27 cellular contexts compared by ENCODE assay signal in genomic region chrY:8489880-8490632, GRCh38.
"Had no signal": no experiment of that assay in that cellular context is flagged by ENCODE, and none has a peak within 500 bp of the region (broad histone marks: within the 10 kb centered on the region; RNA-seq: fewer than 3 reads in every experiment).

No MANE protein-coding gene starts in this region.

- DNase-seq: activated B cell treated with CpG ODN at 0.5 μM for 24 hours; activated CD4-positive, alpha-beta memory T cell treated with anti-CD3 and anti-CD28 coated beads for 36 hours; activated CD4-positive, alpha-beta T cell treated with anti-CD3 and anti-CD28 coated beads for 1 hour; activated CD4-positive, alpha-beta T cell treated with anti-CD3 and anti-CD28 coated beads, Interleukin-2, amount 10 ng/mL, durations not matched to agents 24 days and 14 days; activated CD8-positive, alpha-beta memory T cell treated with anti-CD3 and anti-CD28 coated beads, Interleukin-2, amount 10 ng/mL, durations not matched to agents 7 days and 5 days; activated CD8-positive, alpha-beta memory T cell treated with anti-CD3 and anti-CD28 coated beads, Interleukin-2, amount 50 U/mL, for 4 hours; activated CD8-positive, alpha-beta T cell treated with anti-CD3 and anti-CD28 coated beads, Interleukin-2, amount 10 ng/mL, durations not matched to agents 7 days and 5 days; activated gamma-delta T cell; activated naive CD4-positive, alpha-beta T cell; activated naive CD4-positive, alpha-beta T cell treated with anti-CD3 and anti-CD28 coated beads, Interleukin-2, amount 10 ng/mL, durations not matched to agents 7 days and 5 days; activated naive CD8-positive, alpha-beta T cell treated with anti-CD3 and anti-CD28 coated beads, Interleukin-2, amount 10 ng/mL, durations not matched to agents 7 days and 5 days; activated T-cell treated with anti-CD3 and anti-CD28 coated beads, Interleukin-2, amount 50 U/mL, for 1 hour; activated T-cell treated with anti-CD3 and anti-CD28 coated beads, Interleukin-2, amount 50 U/mL, for 48 hours; central memory CD4-positive, alpha-beta T cell; cortex of kidney; dermis blood vessel endothelial cell; effector CD4-positive, alpha-beta T cell; effector memory CD8-positive, alpha-beta T cell; erythroblast; foreskin keratinocyte; gastrocnemius medialis; glutamatergic neuron; heart left ventricle; WERI-Rb-1 had no signal

- H3K36me3 Mint-ChIP-seq: activated CD4-positive, alpha-beta memory T cell treated with anti-CD3 and anti-CD28 coated beads for 36 hours; activated CD8-positive, alpha-beta memory T cell treated with anti-CD3 and anti-CD28 coated beads, Interleukin-2, amount 10 ng/mL, durations not matched to agents 7 days and 5 days; activated naive CD4-positive, alpha-beta T cell treated with anti-CD3 and anti-CD28 coated beads, Interleukin-2, amount 10 ng/mL, durations not matched to agents 7 days and 5 days; activated naive CD4-positive, alpha-beta T cell treated with anti-CD3 and anti-CD28 coated beads, Interleukin-2, amount 50 U/mL, for 72 hours; activated naive CD8-positive, alpha-beta T cell treated with anti-CD3 and anti-CD28 coated beads, Interleukin-2, amount 10 ng/mL, durations not matched to agents 7 days and 5 days; brain had no signal

- H3K9me3 Mint-ChIP-seq: activated B cell treated with CpG ODN at 0.5 μM for 24 hours; activated CD4-positive, alpha-beta memory T cell treated with anti-CD3 and anti-CD28 coated beads for 36 hours; activated CD4-positive, alpha-beta T cell treated with anti-CD3 and anti-CD28 coated beads, Interleukin-2, amount 10 ng/mL, durations not matched to agents 24 days and 14 days; activated naive CD4-positive, alpha-beta T cell treated with anti-CD3 and anti-CD28 coated beads, Interleukin-2, amount 10 ng/mL, durations not matched to agents 7 days and 5 days; activated naive CD4-positive, alpha-beta T cell treated with anti-CD3 and anti-CD28 coated beads, Interleukin-2, amount 50 U/mL, for 72 hours; activated naive CD8-positive, alpha-beta T cell treated with anti-CD3 and anti-CD28 coated beads, Interleukin-2, amount 10 ng/mL, durations not matched to agents 7 days and 5 days; activated T-helper 1 cell treated with anti-CD3 and anti-CD28 coated beads, Interleukin-12 subunit alpha, Interleukin-12 subunit beta, Interleukin-2, Interleukin-4 antibody, amounts not matched to agents 30 ng/mL and 10 ng/mL and 1 ng/mL, durations not matched to agents 14 hours and 24 hours and 36 hours; effector memory CD8-positive, alpha-beta T cell had no signal

- H3K4me1 Mint-ChIP-seq: activated B cell treated with CpG ODN at 0.5 μM for 24 hours; activated CD4-positive, alpha-beta T cell treated with anti-CD3 and anti-CD28 coated beads, Interleukin-2, amount 10 ng/mL, durations not matched to agents 24 days and 14 days; activated CD8-positive, alpha-beta memory T cell treated with anti-CD3 and anti-CD28 coated beads, Interleukin-2, amount 10 ng/mL, durations not matched to agents 7 days and 5 days; activated naive CD4-positive, alpha-beta T cell treated with anti-CD3 and anti-CD28 coated beads, Interleukin-2, amount 10 ng/mL, durations not matched to agents 7 days and 5 days; activated naive CD8-positive, alpha-beta T cell treated with anti-CD3 and anti-CD28 coated beads, Interleukin-2, amount 10 ng/mL, durations not matched to agents 7 days and 5 days; brain had no signal

- H3K4me3 Mint-ChIP-seq: activated B cell treated with CpG ODN at 0.5 μM for 24 hours; activated CD4-positive, alpha-beta memory T cell treated with anti-CD3 and anti-CD28 coated beads for 36 hours; activated CD4-positive, alpha-beta T cell treated with anti-CD3 and anti-CD28 coated beads, Interleukin-2, amount 10 ng/mL, durations not matched to agents 24 days and 14 days; activated CD8-positive, alpha-beta memory T cell treated with anti-CD3 and anti-CD28 coated beads, Interleukin-2, amount 10 ng/mL, durations not matched to agents 7 days and 5 days; activated CD8-positive, alpha-beta T cell treated with anti-CD3 and anti-CD28 coated beads, Interleukin-2, amount 10 ng/mL, durations not matched to agents 7 days and 5 days; activated naive CD4-positive, alpha-beta T cell treated with anti-CD3 and anti-CD28 coated beads, Interleukin-2, amount 10 ng/mL, durations not matched to agents 7 days and 5 days; activated naive CD8-positive, alpha-beta T cell treated with anti-CD3 and anti-CD28 coated beads, Interleukin-2, amount 10 ng/mL, durations not matched to agents 7 days and 5 days; activated T-helper 1 cell treated with anti-CD3 and anti-CD28 coated beads, Interleukin-12 subunit alpha, Interleukin-12 subunit beta, Interleukin-2, Interleukin-4 antibody, amounts not matched to agents 30 ng/mL and 10 ng/mL and 1 ng/mL, durations not matched to agents 14 hours and 24 hours and 36 hours; brain; effector memory CD8-positive, alpha-beta T cell had no signal

- H3K27ac Mint-ChIP-seq: activated B cell treated with CpG ODN at 0.5 μM for 24 hours; activated CD4-positive, alpha-beta memory T cell treated with anti-CD3 and anti-CD28 coated beads for 36 hours; activated CD4-positive, alpha-beta T cell treated with anti-CD3 and anti-CD28 coated beads, Interleukin-2, amount 10 ng/mL, durations not matched to agents 24 days and 14 days; activated CD8-positive, alpha-beta memory T cell treated with anti-CD3 and anti-CD28 coated beads, Interleukin-2, amount 10 ng/mL, durations not matched to agents 7 days and 5 days; activated CD8-positive, alpha-beta T cell treated with anti-CD3 and anti-CD28 coated beads, Interleukin-2, amount 10 ng/mL, durations not matched to agents 7 days and 5 days; activated naive CD4-positive, alpha-beta T cell treated with anti-CD3 and anti-CD28 coated beads, Interleukin-2, amount 10 ng/mL, durations not matched to agents 7 days and 5 days; activated naive CD4-positive, alpha-beta T cell treated with anti-CD3 and anti-CD28 coated beads, Interleukin-2, amount 50 U/mL, for 72 hours; activated naive CD8-positive, alpha-beta T cell treated with anti-CD3 and anti-CD28 coated beads, Interleukin-2, amount 10 ng/mL, durations not matched to agents 7 days and 5 days; activated T-helper 1 cell treated with anti-CD3 and anti-CD28 coated beads, Interleukin-12 subunit alpha, Interleukin-12 subunit beta, Interleukin-2, Interleukin-4 antibody, amounts not matched to agents 30 ng/mL and 10 ng/mL and 1 ng/mL, durations not matched to agents 14 hours and 24 hours and 36 hours; brain; effector memory CD8-positive, alpha-beta T cell had no signal

- H3K27me3 Mint-ChIP-seq: activated B cell treated with CpG ODN at 0.5 μM for 24 hours; activated CD4-positive, alpha-beta memory T cell treated with anti-CD3 and anti-CD28 coated beads for 36 hours; activated CD4-positive, alpha-beta T cell treated with anti-CD3 and anti-CD28 coated beads, Interleukin-2, amount 10 ng/mL, durations not matched to agents 24 days and 14 days; activated CD8-positive, alpha-beta memory T cell treated with anti-CD3 and anti-CD28 coated beads, Interleukin-2, amount 10 ng/mL, durations not matched to agents 7 days and 5 days; activated naive CD4-positive, alpha-beta T cell treated with anti-CD3 and anti-CD28 coated beads, Interleukin-2, amount 10 ng/mL, durations not matched to agents 7 days and 5 days; activated naive CD8-positive, alpha-beta T cell treated with anti-CD3 and anti-CD28 coated beads, Interleukin-2, amount 10 ng/mL, durations not matched to agents 7 days and 5 days; brain; effector memory CD8-positive, alpha-beta T cell had no signal

- ATAC-seq: activated CD8-positive, alpha-beta memory T cell treated with anti-CD3 and anti-CD28 coated beads, Interleukin-2, amount 10 ng/mL, durations not matched to agents 7 days and 5 days; activated CD8-positive, alpha-beta T cell treated with anti-CD3 and anti-CD28 coated beads, Interleukin-2, amount 10 ng/mL, durations not matched to agents 7 days and 5 days; effector memory CD8-positive, alpha-beta T cell; foreskin keratinocyte; heart left ventricle had no signal
